ENCODE assay signal across 18 cellular contexts in the genomic region with DNA sequence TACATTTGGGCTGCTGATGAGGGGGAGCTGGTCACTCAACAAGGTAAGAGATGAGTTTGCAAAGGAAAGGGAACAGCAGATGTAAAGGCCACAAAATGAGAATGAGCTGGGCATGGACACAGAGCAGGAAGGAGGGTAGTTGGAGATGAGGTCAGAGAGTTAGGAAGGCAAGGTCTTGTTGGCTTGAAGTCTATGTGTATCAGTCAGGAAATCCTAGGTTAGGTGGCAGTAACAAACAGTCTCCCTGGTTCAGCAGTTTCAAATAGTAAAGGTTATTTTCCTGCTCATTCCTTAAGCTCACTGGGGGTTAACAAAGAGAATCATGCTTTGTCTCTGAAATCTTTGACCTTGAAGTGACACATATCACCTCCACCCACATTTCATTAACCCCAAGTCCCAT.
"Had no signal": no experiment of that assay in that cellular context is flagged by ENCODE, and none has a peak within 500 bp of the region (broad histone marks: within the 10 kb centered on the region; RNA-seq: fewer than 3 reads in every experiment).

No MANE protein-coding gene starts in this region.

- H3K79me2 ChIP-seq: parathyroid adenoma had no signal

- H3K27ac Mint-ChIP-seq: memory B cell; nephron; neural progenitor cell; progenitor cell of endocrine pancreas; stimulated activated effector memory CD8-positive, alpha-beta T cell treated with anti-CD3 and anti-CD28 coated beads, Interleukin-12 subunit alpha, Interleukin-12 subunit beta, amount 100 ng/mL, for 72 hours; stimulated activated naive CD8-positive, alpha-beta T cell treated with anti-CD3 and anti-CD28 coated beads, Interleukin-15, Interleukin-2, amounts not matched to agents 100 ng/mL and 50 ng/mL, for 24 hours had no signal

- H3K4me3 ChIP-seq: dorsolateral prefrontal cortex, lung, neural progenitor cell, sigmoid colon, thoracic aorta, tibial nerve, upper lobe of left lung had no signal

- H3K4me1 ChIP-seq: neural progenitor cell, parathyroid adenoma, sigmoid colon, upper lobe of left lung had no signal

- ATAC-seq: left lobe of liver had no signal

- H3K4me2 ChIP-seq: neural progenitor cell had no signal

- H3K9me3 ChIP-seq: sigmoid colon, thoracic aorta, tibial nerve, upper lobe of left lung had no signal

- H3K36me3 Mint-ChIP-seq: stimulated activated effector memory CD8-positive, alpha-beta T cell treated with anti-CD3 and anti-CD28 coated beads, Interleukin-12 subunit alpha, Interleukin-12 subunit beta, amount 100 ng/mL, for 72 hours had no signal

- H3K27me3 ChIP-seq: dorsolateral prefrontal cortex, neural progenitor cell, sigmoid colon, tibial nerve, upper lobe of left lung had no signal

- DNase-seq: dorsolateral prefrontal cortex; effector CD4-positive, alpha-beta T cell; kidney; sigmoid colon; stimulated activated CD4-positive, alpha-beta T cell treated with anti-CD3 and anti-CD28 coated beads, Interleukin-2, amount 100 ng/mL, for 24 hours; stimulated activated CD4-positive, alpha-beta T cell treated with anti-CD3 and anti-CD28 coated beads, Interleukin-4, amount 100 ng/mL, for 24 hours; upper lobe of left lung had no signal

- H3K4me3 Mint-ChIP-seq: memory B cell; nephron; neural progenitor cell; stimulated activated effector memory CD8-positive, alpha-beta T cell treated with anti-CD3 and anti-CD28 coated beads, Interleukin-12 subunit alpha, Interleukin-12 subunit beta, amount 100 ng/mL, for 72 hours; stimulated activated naive CD8-positive, alpha-beta T cell treated with anti-CD3 and anti-CD28 coated beads, Interleukin-15, Interleukin-2, amounts not matched to agents 100 ng/mL and 50 ng/mL, for 24 hours had no signal

- H2AFZ ChIP-seq: neural progenitor cell, parathyroid adenoma had no signal

- H3K27ac ChIP-seq: dorsolateral prefrontal cortex, neural progenitor cell, parathyroid adenoma, sigmoid colon, thoracic aorta, tibial nerve, upper lobe of left lung had no signal

- H3K36me3 ChIP-seq: neural progenitor cell, sigmoid colon, thoracic aorta, tibial nerve, upper lobe of left lung had no signal

- H3K9me3 Mint-ChIP-seq: stimulated activated naive CD8-positive, alpha-beta T cell treated with anti-CD3 and anti-CD28 coated beads, Interleukin-15, Interleukin-2, amounts not matched to agents 100 ng/mL and 50 ng/mL, for 24 hours had no signal

- H3K9ac ChIP-seq: neural progenitor cell, parathyroid adenoma had no signal
